19 cellular contexts compared by ENCODE assay signal in genomic region chr17:42878123-42878880, GRCh38. TPM values are rescaled to one million over a fixed set of nuclear protein-coding genes. Genes with fewer than 3 reads are reported as not detected.
DNase-seq lines count a peak whose midpoint lies in the region; ATAC-seq and TF ChIP-seq lines count a peak whose summit lies in the region.
"Had no signal": no experiment of that assay in that cellular context is flagged by ENCODE, and none has a peak within 500 bp of the region (broad histone marks: within the 10 kb centered on the region; RNA-seq: fewer than 3 reads in every experiment).

No MANE protein-coding gene starts in this region.

- H3K9ac ChIP-seq in Karpas-422 (ENCODE audit: low read length): no peak overlapping the region
- H3K9ac ChIP-seq in duodenal mucosa (ENCODE audit: low read depth in 1 of 2, low read length in 2 of 2): no peak overlapping the region

- H3K27ac ChIP-seq in Karpas-422 (ENCODE audit: low read length) (no peak overlapping the region), duodenal mucosa (ENCODE audit: low read depth, low read length) (peak overlapping the region; percentile 10), right lobe of liver (peak overlapping the region in 2 of 3 donors; percentile 47 to 66)

- H3K9me3 Mint-ChIP-seq in Calu3 (ENCODE audit: low read depth, unreplicated experiment): no peaks in the 10 kb centered on the region

- CTCF ChIA-PET in Calu3 (lab: Charles Lee): interaction anchor here (0.9 to 1.3 kb wide), 3 partner anchors 12 to 54 kb away, joined by 3 to 4 read pairs (median 3); partner anchors contain the start of gene BECN1

- H3K4me3 ChIP-seq in Karpas-422 (ENCODE audit: low read length): no peak overlapping the region
- no peak overlapping the region for H3K4me3 ChIP-seq in duodenal mucosa (ENCODE audit: low read depth in 1 of 2, low read length in 2 of 2)
- peak overlapping the region in 1 of 3 donors; percentile 16 for H3K4me3 ChIP-seq in right lobe of liver
- H3K4me3 ChIP-seq: upper lobe of left lung had no signal

- no TSS peak for BruUV-seq in Calu3 (replicated peaks; lab: Mats Ljungman, UMichigan)

- TF ChIP-seq CTCF in Calu3 (IDR thresholded peaks at IDR 0.05; ENCODE audit: unreplicated experiment) (peak; percentile 17), right lobe of liver (IDR thresholded peaks at IDR 0.05) (no peak)

- H2AFZ ChIP-seq in Karpas-422 (ENCODE audit: low read length): no peak overlapping the region

- no peaks in the 10 kb centered on the region for H3K36me3 ChIP-seq in Karpas-422 (ENCODE audit: insufficient read depth, low read length)
- no peaks in the 10 kb centered on the region for H3K36me3 ChIP-seq in duodenal mucosa (ENCODE audit: control insufficient read depth in 1 of 2, insufficient read depth in 2 of 2, low read length in 2 of 2)
- peaks cover 0 to 8% (median 3%) of the 10 kb centered on the region in 4 donors for H3K36me3 ChIP-seq in right lobe of liver
- H3K36me3 ChIP-seq: upper lobe of left lung had no signal

- H3K4me3 Mint-ChIP-seq in Calu3 (ENCODE audit: low read depth, unreplicated experiment): peak overlapping the region; percentile 2

- no peaks in the 10 kb centered on the region for H3K79me2 ChIP-seq in Karpas-422 (ENCODE audit: low read length)

- no peak overlapping the region for H3K4me2 ChIP-seq in Karpas-422 (ENCODE audit: low read depth, low read length, poor library complexity, severe bottlenecking)

- no peak for TF ChIP-seq POLR2A in right lobe of liver (IDR thresholded peaks at IDR 0.05)

- peaks cover 17% of the 10 kb centered on the region for H3K4me1 Mint-ChIP-seq in Calu3 (ENCODE audit: low read depth, unreplicated experiment)

- DNase-seq in Calu3: peak; percentile 48
- DNase-seq in Karpas-422: peak; percentile 57
- DNase-seq in right lobe of liver: peak; percentile 75 to 91 (median 89)
- no peak for DNase-seq in HCEC 1CT
- DNase-seq in activated effector memory CD4-positive, alpha-beta T cell treated with anti-CD3 and anti-CD28 coated beads, Interleukin-2, amount 50 U/mL, for 16 hours: no peak
- DNase-seq: activated gamma-delta T cell; AML-193; effector CD8-positive, alpha-beta T cell; IMR-90; kidney glomerular epithelial cell; NCI-H1694; stimulated activated CD4-positive, alpha-beta T cell treated with anti-CD3 and anti-CD28 coated beads, Interleukin-2, amount 100 ng/mL, for 24 hours; stimulated activated CD8-positive, alpha-beta memory T cell treated with anti-CD3 and anti-CD28 coated beads, Interleukin-4, amount 100 ng/mL, for 48 hours; upper lobe of left lung had no signal

- WGBS in right lobe of liver (ENCODE audit: insufficient coverage, low coverage, low lambda C conversion rate, missing lambda C conversion rate): 32% methylated on average over 8 of the region's 13 CpGs

- H3K4me1 ChIP-seq in Karpas-422 (ENCODE audit: low read length): peaks cover 9% of the 10 kb centered on the region
- peaks cover 0 to 4% of the 10 kb centered on the region in 2 donors for H3K4me1 ChIP-seq in duodenal mucosa (ENCODE audit: control insufficient read depth in 1 of 2, insufficient read depth in 2 of 2, low read length in 2 of 2)
- H3K4me1 ChIP-seq in right lobe of liver: peaks cover 0 to 33% (median 6%) of the 10 kb centered on the region in 4 donors

- H3K27ac Mint-ChIP-seq in Calu3 (ENCODE audit: unreplicated experiment): no peak overlapping the region

- H3K9me2 ChIP-seq in Karpas-422 (replicated peaks; ENCODE audit: insufficient read depth, low read length): no peaks in the 10 kb centered on the region

- H3K9me3 ChIP-seq in Karpas-422 (ENCODE audit: low read length) (no peaks in the 10 kb centered on the region), duodenal mucosa (ENCODE audit: control insufficient read depth in 1 of 2, low read length in 2 of 2) (no peaks in the 10 kb centered on the region), right lobe of liver (no peaks in the 10 kb centered on the region)
- H3K9me3 ChIP-seq: upper lobe of left lung had no signal

- H3K27me3 Mint-ChIP-seq in Calu3 (ENCODE audit: unreplicated experiment): peaks cover 84% of the 10 kb centered on the region

- H4K20me1 ChIP-seq in Karpas-422 (ENCODE audit: insufficient read depth, low read depth, low read length): no peaks in the 10 kb centered on the region

- intact Hi-C loops in Calu3 (cut with micrococcal nuclease; ENCODE audit: unreplicated experiment): no loop called here
- intact Hi-C loops in right lobe of liver (cut with DNase I): no loop called here

- H3K27me3 ChIP-seq in Karpas-422 (ENCODE audit: low read length) (no peaks in the 10 kb centered on the region), duodenal mucosa (ENCODE audit: control insufficient read depth in 1 of 2, insufficient read depth in 2 of 2, low read length in 2 of 2) (peaks cover 0 to 6% of the 10 kb centered on the region in 2 donors), right lobe of liver (no peaks in the 10 kb centered on the region)
- H3K27me3 ChIP-seq: upper lobe of left lung had no signal

- ATAC-seq in right lobe of liver: peak; percentile 87 to 91 (median 88)
- ATAC-seq in GM19452 (IDR thresholded peaks at IDR 0.05; ENCODE audit: unreplicated experiment): no peak
- ATAC-seq in GM18498 (IDR thresholded peaks at IDR 0.05; ENCODE audit: unreplicated experiment): no peak

- no peaks in the 10 kb centered on the region for H3K36me3 Mint-ChIP-seq in Calu3 (ENCODE audit: insufficient read depth, unreplicated experiment)

RNA-seq across cellular contexts. Expression of gene G6PC1, which starts 22.3 kb away (rescaled TPM):
- not detected in 2 replicates for total RNA-seq in Calu3 (2022)
- not detected in 2 replicates for total RNA-seq in Karpas-422 (2014; rRNA removed; shearing (Covaris generic); ENCODE audit: low replicate concordance)
- 100 to 1,000 TPM in 5 of 6 experiments, 10 to 100 TPM in 1; 64.5 to 505 (median 185) TPM for total RNA-seq in right lobe of liver
- total RNA-seq: IMR-90, myocyte, SK-MEL-5, upper lobe of left lung had no signal

RNA-seq across cellular contexts. Expression of gene AOC3, which starts 27.3 kb away (rescaled TPM):
- 3.5 and 7.4 TPM in 2 replicates for total RNA-seq in Calu3 (2022)
- total RNA-seq in Karpas-422 (2014; rRNA removed; shearing (Covaris generic); ENCODE audit: low replicate concordance): 0.19 and 0.47 TPM in 2 replicates
- 10 to 100 TPM in 2 of 6 experiments, 1 to 10 TPM in 4; 3.9 to 14.9 (median 7.1) TPM for total RNA-seq in right lobe of liver
- total RNA-seq: IMR-90 had no signal

RNA-seq across cellular contexts. Expression of gene AOC2, which starts 33.9 kb away (rescaled TPM):
- total RNA-seq in Calu3 (2022): 10.5 and 14.4 TPM in 2 replicates
- 0.67 and 1.5 TPM in 2 replicates for total RNA-seq in Karpas-422 (2014; rRNA removed; shearing (Covaris generic); ENCODE audit: low replicate concordance)
- total RNA-seq in right lobe of liver: 1 to 10 TPM in 4 of 6 experiments, under 1 TPM in 2; 0.62 to 2.0 (median 1.4) TPM

RNA-seq across cellular contexts. Expression of gene PSME3, which starts 45.1 kb away (rescaled TPM):
- 238 and 265 TPM in 2 replicates for total RNA-seq in Calu3 (2022)
- total RNA-seq in Karpas-422 (2014; rRNA removed; shearing (Covaris generic); ENCODE audit: low replicate concordance): 73.4 and 88.7 TPM in 2 replicates
- total RNA-seq in right lobe of liver: 10 to 100 TPM; 33.6 to 72.1 (median 42.8) TPM

RNA-seq across cellular contexts. Expression of gene BECN1, which starts 54.2 kb away (rescaled TPM):
- 141 and 144 TPM in 2 replicates for total RNA-seq in Calu3 (2022)
- 117 and 136 TPM in 2 replicates for total RNA-seq in Karpas-422 (2014; rRNA removed; shearing (Covaris generic); ENCODE audit: low replicate concordance)
- 10 to 100 TPM; 29.6 to 48.8 (median 37.4) TPM for total RNA-seq in right lobe of liver

Comparison
In these comparisons a context has a peak if more than half of its experiments do, and no peak if none do; other contexts are left out.
1. DNase-seq: peak in Calu3 (single experiment), Karpas-422 (single experiment) and right lobe of liver (3 of 3); none in HCEC 1CT (single experiment) and activated effector memory CD4-positive, alpha-beta T cell treated with anti-CD3 and anti-CD28 coated beads, Interleukin-2, amount 50 U/mL, for 16 hours (single experiment).
2. ATAC-seq: peak in right lobe of liver (4 of 4); none in GM19452 (single experiment) and GM18498 (single experiment).
3. RNA of gene G6PC1, which starts 22.3 kb away (total RNA-seq): 64.5 to 505 TPM in right lobe of liver; not detected in Calu3 and not detected in Karpas-422; every median in the first group is over 10 times any median in the second.